18 cellular contexts compared by ENCODE assay signal in genomic region chr9:137643921-137644320, GRCh38.
"Had no signal": no experiment of that assay in that cellular context is flagged by ENCODE, and none has a peak within 500 bp of the region (broad histone marks: within the 10 kb centered on the region; RNA-seq: fewer than 3 reads in every experiment).

No MANE protein-coding gene starts in this region.

- H3K4me3 Mint-ChIP-seq: activated CD8-positive, alpha-beta T cell treated with anti-CD3 and anti-CD28 coated beads, Interleukin-2, amount 10 ng/mL, durations not matched to agents 7 days and 5 days; nephron had no signal

- H3K4me3 ChIP-seq: adrenal gland, breast epithelium, esophagus muscularis mucosa, lower lobe of right lung, thyroid gland had no signal

- H3K36me3 ChIP-seq: adrenal gland, breast epithelium, thyroid gland had no signal

- H3K9me3 ChIP-seq: adrenal gland, breast epithelium, esophagus muscularis mucosa, lower lobe of right lung, thyroid gland had no signal

- ATAC-seq: activated CD8-positive, alpha-beta T cell treated with anti-CD3 and anti-CD28 coated beads, Interleukin-2, amount 10 ng/mL, durations not matched to agents 7 days and 5 days; left cardiac atrium; lower lobe of right lung had no signal

- H3K9me3 Mint-ChIP-seq: nephron had no signal

- H3K27ac ChIP-seq: adrenal gland, breast epithelium, esophagus muscularis mucosa, lower lobe of right lung, thyroid gland had no signal

- H3K27me3 ChIP-seq: adrenal gland, breast epithelium, esophagus muscularis mucosa, thyroid gland had no signal

- H3K4me1 ChIP-seq: breast epithelium had no signal

- H3K27ac Mint-ChIP-seq: activated CD8-positive, alpha-beta T cell treated with anti-CD3 and anti-CD28 coated beads, Interleukin-2, amount 10 ng/mL, durations not matched to agents 7 days and 5 days; nephron had no signal

- DNase-seq: activated CD4-positive, alpha-beta T cell treated with anti-CD3 and anti-CD28 coated beads for 4 hours; activated CD8-positive, alpha-beta T cell treated with anti-CD3 and anti-CD28 coated beads, Interleukin-2, amount 10 ng/mL, durations not matched to agents 7 days and 5 days; activated effector memory CD4-positive, alpha-beta T cell treated with Interleukin-2 at 50 U/mL for 16 hours; activated naive CD4-positive, alpha-beta T cell treated with anti-CD3 and anti-CD28 coated beads, Interleukin-2, amount 50 U/mL, for 16 hours; activated T-cell treated with anti-CD3 and anti-CD28 coated beads, Interleukin-2, amount 50 U/mL, for 48 hours; adrenal gland; cerebellar nuclear complex; effector CD8-positive, alpha-beta T cell; left cardiac atrium; lower lobe of right lung; retina; stimulated activated CD4-positive, alpha-beta T cell treated with anti-CD3 and anti-CD28 coated beads, Interleukin-2, amount 100 ng/mL, for 24 hours; stimulated activated naive CD4-positive, alpha-beta T cell treated with Interleukin-2 at 50 U/mL for 16 hours; T-helper 2 cell; thyroid gland had no signal
